ENCODE assay signal across 1 cellular context in genomic region chr14:61338457-61338856, GRCh38.
TF ChIP-seq lines count a peak whose summit lies in the region.

No MANE protein-coding gene starts in this region.

TF ChIP-seq in GM23338, 12 proteins besides CTCF, POLR2A, EP300 and RAD21 (continued from another document):
- TF ChIP-seq, protein P1, sequence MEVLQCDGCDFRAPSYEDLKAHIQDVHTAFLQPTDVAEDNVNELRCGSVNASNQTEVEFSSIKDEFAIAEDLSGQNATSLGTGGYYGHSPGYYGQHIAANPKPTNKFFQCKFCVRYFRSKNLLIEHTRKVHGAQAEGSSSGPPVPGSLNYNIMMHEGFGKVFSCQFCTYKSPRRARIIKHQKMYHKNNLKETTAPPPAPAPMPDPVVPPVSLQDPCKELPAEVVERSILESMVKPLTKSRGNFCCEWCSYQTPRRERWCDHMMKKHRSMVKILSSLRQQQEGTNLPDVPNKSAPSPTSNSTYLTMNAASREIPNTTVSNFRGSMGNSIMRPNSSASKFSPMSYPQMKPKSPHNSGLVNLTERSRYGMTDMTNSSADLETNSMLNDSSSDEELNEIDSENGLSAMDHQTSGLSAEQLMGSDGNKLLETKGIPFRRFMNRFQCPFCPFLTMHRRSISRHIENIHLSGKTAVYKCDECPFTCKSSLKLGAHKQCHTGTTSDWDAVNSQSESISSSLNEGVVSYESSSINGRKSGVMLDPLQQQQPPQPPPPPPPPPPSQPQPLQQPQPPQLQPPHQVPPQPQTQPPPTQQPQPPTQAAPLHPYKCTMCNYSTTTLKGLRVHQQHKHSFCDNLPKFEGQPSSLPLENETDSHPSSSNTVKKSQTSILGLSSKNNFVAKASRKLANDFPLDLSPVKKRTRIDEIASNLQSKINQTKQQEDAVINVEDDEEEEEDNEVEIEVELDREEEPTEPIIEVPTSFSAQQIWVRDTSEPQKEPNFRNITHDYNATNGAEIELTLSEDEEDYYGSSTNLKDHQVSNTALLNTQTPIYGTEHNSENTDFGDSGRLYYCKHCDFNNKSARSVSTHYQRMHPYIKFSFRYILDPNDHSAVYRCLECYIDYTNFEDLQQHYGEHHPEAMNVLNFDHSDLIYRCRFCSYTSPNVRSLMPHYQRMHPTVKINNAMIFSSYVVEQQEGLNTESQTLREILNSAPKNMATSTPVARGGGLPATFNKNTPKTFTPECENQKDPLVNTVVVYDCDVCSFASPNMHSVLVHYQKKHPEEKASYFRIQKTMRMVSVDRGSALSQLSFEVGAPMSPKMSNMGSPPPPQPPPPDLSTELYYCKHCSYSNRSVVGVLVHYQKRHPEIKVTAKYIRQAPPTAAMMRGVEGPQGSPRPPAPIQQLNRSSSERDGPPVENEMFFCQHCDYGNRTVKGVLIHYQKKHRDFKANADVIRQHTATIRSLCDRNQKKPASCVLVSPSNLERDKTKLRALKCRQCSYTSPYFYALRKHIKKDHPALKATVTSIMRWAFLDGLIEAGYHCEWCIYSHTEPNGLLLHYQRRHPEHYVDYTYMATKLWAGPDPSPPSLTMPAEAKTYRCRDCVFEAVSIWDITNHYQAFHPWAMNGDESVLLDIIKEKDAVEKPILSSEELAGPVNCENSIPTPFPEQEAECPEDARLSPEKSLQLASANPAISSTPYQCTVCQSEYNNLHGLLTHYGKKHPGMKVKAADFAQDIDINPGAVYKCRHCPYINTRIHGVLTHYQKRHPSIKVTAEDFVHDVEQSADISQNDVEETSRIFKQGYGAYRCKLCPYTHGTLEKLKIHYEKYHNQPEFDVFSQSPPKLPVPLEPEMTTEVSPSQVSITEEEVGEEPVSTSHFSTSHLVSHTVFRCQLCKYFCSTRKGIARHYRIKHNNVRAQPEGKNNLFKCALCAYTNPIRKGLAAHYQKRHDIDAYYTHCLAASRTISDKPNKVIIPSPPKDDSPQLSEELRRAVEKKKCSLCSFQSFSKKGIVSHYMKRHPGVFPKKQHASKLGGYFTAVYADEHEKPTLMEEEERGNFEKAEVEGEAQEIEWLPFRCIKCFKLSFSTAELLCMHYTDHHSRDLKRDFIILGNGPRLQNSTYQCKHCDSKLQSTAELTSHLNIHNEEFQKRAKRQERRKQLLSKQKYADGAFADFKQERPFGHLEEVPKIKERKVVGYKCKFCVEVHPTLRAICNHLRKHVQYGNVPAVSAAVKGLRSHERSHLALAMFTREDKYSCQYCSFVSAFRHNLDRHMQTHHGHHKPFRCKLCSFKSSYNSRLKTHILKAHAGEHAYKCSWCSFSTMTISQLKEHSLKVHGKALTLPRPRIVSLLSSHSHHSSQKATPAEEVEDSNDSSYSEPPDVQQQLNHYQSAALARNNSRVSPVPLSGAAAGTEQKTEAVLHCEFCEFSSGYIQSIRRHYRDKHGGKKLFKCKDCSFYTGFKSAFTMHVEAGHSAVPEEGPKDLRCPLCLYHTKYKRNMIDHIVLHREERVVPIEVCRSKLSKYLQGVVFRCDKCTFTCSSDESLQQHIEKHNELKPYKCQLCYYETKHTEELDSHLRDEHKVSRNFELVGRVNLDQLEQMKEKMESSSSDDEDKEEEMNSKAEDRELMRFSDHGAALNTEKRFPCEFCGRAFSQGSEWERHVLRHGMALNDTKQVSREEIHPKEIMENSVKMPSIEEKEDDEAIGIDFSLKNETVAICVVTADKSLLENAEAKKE (CRISPR knock-in tag; IDR thresholded peaks at IDR 0.05), result no peak
- TF ChIP-seq, protein P2, sequence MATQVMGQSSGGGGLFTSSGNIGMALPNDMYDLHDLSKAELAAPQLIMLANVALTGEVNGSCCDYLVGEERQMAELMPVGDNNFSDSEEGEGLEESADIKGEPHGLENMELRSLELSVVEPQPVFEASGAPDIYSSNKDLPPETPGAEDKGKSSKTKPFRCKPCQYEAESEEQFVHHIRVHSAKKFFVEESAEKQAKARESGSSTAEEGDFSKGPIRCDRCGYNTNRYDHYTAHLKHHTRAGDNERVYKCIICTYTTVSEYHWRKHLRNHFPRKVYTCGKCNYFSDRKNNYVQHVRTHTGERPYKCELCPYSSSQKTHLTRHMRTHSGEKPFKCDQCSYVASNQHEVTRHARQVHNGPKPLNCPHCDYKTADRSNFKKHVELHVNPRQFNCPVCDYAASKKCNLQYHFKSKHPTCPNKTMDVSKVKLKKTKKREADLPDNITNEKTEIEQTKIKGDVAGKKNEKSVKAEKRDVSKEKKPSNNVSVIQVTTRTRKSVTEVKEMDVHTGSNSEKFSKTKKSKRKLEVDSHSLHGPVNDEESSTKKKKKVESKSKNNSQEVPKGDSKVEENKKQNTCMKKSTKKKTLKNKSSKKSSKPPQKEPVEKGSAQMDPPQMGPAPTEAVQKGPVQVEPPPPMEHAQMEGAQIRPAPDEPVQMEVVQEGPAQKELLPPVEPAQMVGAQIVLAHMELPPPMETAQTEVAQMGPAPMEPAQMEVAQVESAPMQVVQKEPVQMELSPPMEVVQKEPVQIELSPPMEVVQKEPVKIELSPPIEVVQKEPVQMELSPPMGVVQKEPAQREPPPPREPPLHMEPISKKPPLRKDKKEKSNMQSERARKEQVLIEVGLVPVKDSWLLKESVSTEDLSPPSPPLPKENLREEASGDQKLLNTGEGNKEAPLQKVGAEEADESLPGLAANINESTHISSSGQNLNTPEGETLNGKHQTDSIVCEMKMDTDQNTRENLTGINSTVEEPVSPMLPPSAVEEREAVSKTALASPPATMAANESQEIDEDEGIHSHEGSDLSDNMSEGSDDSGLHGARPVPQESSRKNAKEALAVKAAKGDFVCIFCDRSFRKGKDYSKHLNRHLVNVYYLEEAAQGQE (IDR thresholded peaks at IDR 0.05; ENCODE audit: unreplicated experiment), result no peak
- no peak for TF ChIP-seq ZNF114 (CRISPR knock-in tag; IDR thresholded peaks at IDR 0.05)
- TF ChIP-seq STAT1 (IDR thresholded peaks at IDR 0.05; ENCODE audit: unreplicated experiment), result no peak
- TF ChIP-seq JUNB (IDR thresholded peaks at IDR 0.05; ENCODE audit: unreplicated experiment), result no peak
- no peak for TF ChIP-seq POLR2AphosphoS5 (IDR thresholded peaks at IDR 0.05; ENCODE audit: low read depth)
